Comparison of ENCODE assay signal across 1 cellular context in the genomic region with DNA sequence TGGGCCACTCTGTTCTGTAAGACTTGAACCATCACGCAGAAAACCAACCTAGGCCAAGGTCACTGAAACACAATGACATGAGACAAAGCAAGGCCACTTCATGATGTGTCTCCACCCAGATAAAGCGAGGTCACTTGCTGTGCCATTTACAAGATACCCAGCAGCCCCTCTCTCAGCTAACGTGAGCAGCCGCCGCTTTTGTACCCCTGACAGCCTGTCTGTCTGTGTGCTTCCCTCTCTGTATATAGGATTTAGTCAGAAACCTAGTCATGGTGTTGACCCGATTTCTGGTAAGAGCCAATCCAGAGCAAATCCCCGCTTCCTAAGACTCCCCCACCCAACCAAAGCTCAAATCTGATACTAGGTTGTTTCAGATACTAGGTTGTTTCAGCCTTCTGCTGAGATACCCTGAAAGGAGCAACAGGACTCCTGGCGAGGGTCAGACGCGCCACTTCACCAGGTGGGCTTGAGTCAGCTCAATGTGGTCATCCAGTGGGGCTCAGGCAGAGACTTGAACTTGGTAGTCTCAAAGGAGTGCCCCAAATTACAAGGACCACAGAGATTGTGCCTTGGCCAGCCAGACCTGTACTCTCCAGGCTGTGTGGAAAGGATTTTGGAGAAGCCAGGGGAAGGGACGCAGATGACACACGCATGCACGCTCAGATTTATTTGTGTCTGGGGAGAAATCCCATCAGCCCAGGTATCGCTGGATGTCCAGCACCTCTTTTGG.
TF ChIP-seq lines count a peak whose summit lies in the region.

No MANE protein-coding gene starts in this region.

TF ChIP-seq in H1, 55 proteins besides CTCF, POLR2A, EP300 and RAD21:
- TF ChIP-seq TAF1 (IDR thresholded peaks at IDR 0.05; ENCODE audit: low read depth, low read length) (no peak), NANOG (IDR thresholded peaks at IDR 0.05; ENCODE audit: insufficient read depth, low read depth, low read length, poor library complexity, severe bottlenecking) (no peak), NRF1 (IDR thresholded peaks at IDR 0.05; ENCODE audit: low read depth, low read length) (no peak), BACH1 (IDR thresholded peaks at IDR 0.05; ENCODE audit: low read length) (no peak), RNF2 (IDR thresholded peaks at IDR 0.05; ENCODE audit: borderline replicate concordance, low read depth, low read length, missing control alignments, poor library complexity, severe bottlenecking) (no peak), POU5F1 (IDR thresholded peaks at IDR 0.05; ENCODE audit: low read depth, low read length) (no peak), SIN3A (conservative IDR thresholded peaks at IDR 0.05 in 1 of 2, IDR thresholded peaks at IDR 0.05 in 1 of 2; ENCODE audit: low read depth in 1 of 2, low read length in 2 of 2) (no peak), CHD2 (IDR thresholded peaks at IDR 0.05; ENCODE audit: low read length) (no peak), HDAC2 (IDR thresholded peaks at IDR 0.05; ENCODE audit: borderline replicate concordance in 1 of 2, low read depth in 2 of 2, low read length in 2 of 2) (no peak), FOSL1 (IDR thresholded peaks at IDR 0.05; ENCODE audit: insufficient read depth, low read depth, low read length) (no peak), CHD1 (IDR thresholded peaks at IDR 0.05; ENCODE audit: low read depth, low read length) (no peak), SIX5 (IDR thresholded peaks at IDR 0.05; ENCODE audit: low read depth, low read length) (no peak), CBX5 (IDR thresholded peaks at IDR 0.05; ENCODE audit: low read depth, low read length) (no peak), TEAD4 (IDR thresholded peaks at IDR 0.05; ENCODE audit: low read depth, low read length) (no peak), SRF (IDR thresholded peaks at IDR 0.05; ENCODE audit: low read depth, low read length) (no peak), BCL11A (IDR thresholded peaks at IDR 0.05; ENCODE audit: low read depth in 2 of 2, low read length in 2 of 2) (no peak), ZNF274 (IDR thresholded peaks at IDR 0.05; ENCODE audit: borderline replicate concordance, extremely low read depth, low read length) (no peak), CBX8 (IDR thresholded peaks at IDR 0.05; ENCODE audit: borderline replicate concordance, low read depth, low read length) (no peak)
- TF ChIP-seq, protein P1, sequence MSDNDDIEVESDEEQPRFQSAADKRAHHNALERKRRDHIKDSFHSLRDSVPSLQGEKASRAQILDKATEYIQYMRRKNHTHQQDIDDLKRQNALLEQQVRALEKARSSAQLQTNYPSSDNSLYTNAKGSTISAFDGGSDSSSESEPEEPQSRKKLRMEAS (IDR thresholded peaks at IDR 0.05), result no peak
